ENCODE assay signal across 1 cellular context in the genomic region with DNA sequence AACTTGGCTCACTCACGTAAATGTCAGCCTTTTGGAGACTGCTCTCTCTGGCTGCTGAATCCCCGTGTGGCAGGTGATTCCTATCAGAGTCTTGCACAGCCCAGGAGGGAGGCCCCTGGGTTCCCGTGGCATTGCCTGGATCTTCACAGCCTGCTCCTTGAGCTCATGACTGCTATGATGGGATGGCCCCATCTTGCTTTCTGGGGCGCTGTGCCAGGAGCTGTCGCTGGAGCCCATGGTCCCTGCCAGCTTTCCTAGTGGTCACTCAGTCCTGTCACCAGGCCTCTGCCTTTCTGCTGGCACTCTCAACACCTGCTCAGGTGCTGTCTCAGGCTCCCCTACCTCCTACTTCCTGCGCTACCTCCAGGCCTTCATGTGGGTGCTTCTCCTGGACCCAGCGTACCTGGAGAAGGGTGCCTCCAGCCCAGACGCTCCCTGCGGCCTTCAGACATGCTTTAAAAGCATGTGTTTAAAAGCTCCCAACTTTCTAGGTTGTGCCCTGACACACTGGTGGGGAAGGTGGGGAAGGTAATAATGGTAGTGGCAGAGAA.
TF ChIP-seq lines count a peak whose summit lies in the region.

No MANE protein-coding gene starts in this region.

TF ChIP-seq in SK-N-SH treated with all-trans-retinoic acid at 6 μM for 48 hours, 23 proteins besides CTCF, POLR2A, EP300 and RAD21:
- TF ChIP-seq, protein P1, sequence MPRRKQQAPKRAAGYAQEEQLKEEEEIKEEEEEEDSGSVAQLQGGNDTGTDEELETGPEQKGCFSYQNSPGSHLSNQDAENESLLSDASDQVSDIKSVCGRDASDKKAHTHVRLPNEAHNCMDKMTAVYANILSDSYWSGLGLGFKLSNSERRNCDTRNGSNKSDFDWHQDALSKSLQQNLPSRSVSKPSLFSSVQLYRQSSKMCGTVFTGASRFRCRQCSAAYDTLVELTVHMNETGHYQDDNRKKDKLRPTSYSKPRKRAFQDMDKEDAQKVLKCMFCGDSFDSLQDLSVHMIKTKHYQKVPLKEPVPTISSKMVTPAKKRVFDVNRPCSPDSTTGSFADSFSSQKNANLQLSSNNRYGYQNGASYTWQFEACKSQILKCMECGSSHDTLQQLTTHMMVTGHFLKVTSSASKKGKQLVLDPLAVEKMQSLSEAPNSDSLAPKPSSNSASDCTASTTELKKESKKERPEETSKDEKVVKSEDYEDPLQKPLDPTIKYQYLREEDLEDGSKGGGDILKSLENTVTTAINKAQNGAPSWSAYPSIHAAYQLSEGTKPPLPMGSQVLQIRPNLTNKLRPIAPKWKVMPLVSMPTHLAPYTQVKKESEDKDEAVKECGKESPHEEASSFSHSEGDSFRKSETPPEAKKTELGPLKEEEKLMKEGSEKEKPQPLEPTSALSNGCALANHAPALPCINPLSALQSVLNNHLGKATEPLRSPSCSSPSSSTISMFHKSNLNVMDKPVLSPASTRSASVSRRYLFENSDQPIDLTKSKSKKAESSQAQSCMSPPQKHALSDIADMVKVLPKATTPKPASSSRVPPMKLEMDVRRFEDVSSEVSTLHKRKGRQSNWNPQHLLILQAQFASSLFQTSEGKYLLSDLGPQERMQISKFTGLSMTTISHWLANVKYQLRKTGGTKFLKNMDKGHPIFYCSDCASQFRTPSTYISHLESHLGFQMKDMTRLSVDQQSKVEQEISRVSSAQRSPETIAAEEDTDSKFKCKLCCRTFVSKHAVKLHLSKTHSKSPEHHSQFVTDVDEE (CRISPR knock-in tag; IDR thresholded peaks at IDR 0.05) = 0 out of 2 replicates have a peak, but pooled peaks have one; percentile 13
- no peak for TF ChIP-seq ZFP30 (CRISPR knock-in tag; IDR thresholded peaks at IDR 0.05)
- 0 out of 2 replicates have a peak, but pooled peaks have one; percentile 29 for TF ChIP-seq CSDC2 (CRISPR knock-in tag; IDR thresholded peaks at IDR 0.05)
- TF ChIP-seq ZNF8 (CRISPR knock-in tag; IDR thresholded peaks at IDR 0.05) = no peak
TF ChIP-seq in SK-N-SH treated with all-trans-retinoic acid at 6 μM for 48 hours: peak in this region for 2.
